ENCODE assay signal across 17 cellular contexts in genomic region chr17:4895676-4896331, GRCh38. TPM values are rescaled to one million over a fixed set of nuclear protein-coding genes. Genes with fewer than 3 reads are reported as not detected.
DNase-seq lines count a peak whose midpoint lies in the region; ATAC-seq and TF ChIP-seq lines count a peak whose summit lies in the region.
"Had no signal": no experiment of that assay in that cellular context is flagged by ENCODE, and none has a peak within 500 bp of the region (broad histone marks: within the 10 kb centered on the region; RNA-seq: fewer than 3 reads in every experiment).

No MANE protein-coding gene starts in this region.

- H3K27ac Mint-ChIP-seq in activated naive CD4-positive, alpha-beta T cell treated with anti-CD3 and anti-CD28 coated beads, Interleukin-2, amount 10 ng/mL, durations not matched to agents 7 days and 5 days, result peak overlapping the region; percentile 28
- peak overlapping the region; percentile 14 for H3K27ac Mint-ChIP-seq in stimulated activated naive B cell treated with anti-CD40 and anti-IgM and Interleukin-4, amounts not matched to agents 10 μg/mL and 1 μg/mL and 100 μg/mL, for 72 hours

- no peak for TF ChIP-seq POLR2A in stomach (IDR thresholded peaks at IDR 0.05)

- H3K36me3 Mint-ChIP-seq in activated naive CD4-positive, alpha-beta T cell treated with anti-CD3 and anti-CD28 coated beads, Interleukin-2, amount 10 ng/mL, durations not matched to agents 7 days and 5 days, result peaks cover 29% of the 10 kb centered on the region
- H3K36me3 Mint-ChIP-seq in stimulated activated naive B cell treated with anti-CD40 and anti-IgM and Interleukin-4, amounts not matched to agents 10 μg/mL and 1 μg/mL and 100 μg/mL, for 72 hours, result peaks cover 65 to 70% of the 10 kb centered on the region in 2 donors

- H3K4me3 Mint-ChIP-seq in activated naive CD4-positive, alpha-beta T cell treated with anti-CD3 and anti-CD28 coated beads, Interleukin-2, amount 10 ng/mL, durations not matched to agents 7 days and 5 days, result no peak overlapping the region
- no peak overlapping the region for H3K4me3 Mint-ChIP-seq in stimulated activated naive B cell treated with anti-CD40 and anti-IgM and Interleukin-4, amounts not matched to agents 10 μg/mL and 1 μg/mL and 100 μg/mL, for 72 hours
- H3K4me3 Mint-ChIP-seq: activated T-cell treated with anti-CD3 and anti-CD28 coated beads, Interleukin-2, amount 50 U/mL, for 4 hours; neural crest cell had no signal

- ATAC-seq in PC-3 (no peak), foreskin keratinocyte (no peak)
- no peak for ATAC-seq in stimulated activated naive B cell treated with anti-CD40 and anti-IgM and Interleukin-4, amounts not matched to agents 10 μg/mL and 1 μg/mL and 100 μg/mL, for 72 hours (replicated peaks)
- ATAC-seq: activated T-cell treated with anti-CD3 and anti-CD28 coated beads, Interleukin-2, amount 50 U/mL, for 4 hours; gastrocnemius medialis; left lobe of liver had no signal

- TSS peak; percentile 47 for BruUV-seq in PC-3 (replicated peaks; lab: Mats Ljungman, UMichigan)

- WGBS in stomach, 5 donors, result 76 to 81% (median 77%) methylated on average over 25 to 26 of the region's 26 CpGs

- DNase-seq in activated naive CD4-positive, alpha-beta T cell treated with anti-CD3 and anti-CD28 coated beads, Interleukin-2, amount 10 ng/mL, durations not matched to agents 7 days and 5 days, result no peak
- DNase-seq in activated naive CD4-positive, alpha-beta T cell (lab: John Stamatoyannopoulos, UW), result no peak
- no peak for DNase-seq in PC-3
- no peak for DNase-seq in foreskin keratinocyte
- DNase-seq in stimulated activated naive B cell treated with anti-CD40 and anti-IgM and Interleukin-4, amounts not matched to agents 10 μg/mL and 1 μg/mL and 100 μg/mL, for 72 hours, result no peak
- DNase-seq in KG1 (lab: John Stamatoyannopoulos, UW), result no peak
- DNase-seq in germinal center (ENCODE audit: low spot score), result no peak
- DNase-seq in stomach, result no peak
- DNase-seq: activated CD4-positive, CD25-positive, alpha-beta regulatory T cell treated with anti-CD3 and anti-CD28 coated beads, Interleukin-2, amount 50 U/mL, for 72 hours; activated T-cell treated with anti-CD3 and anti-CD28 coated beads, Interleukin-2, amount 50 U/mL, for 4 hours; amniotic stem cell; gastrocnemius medialis; Kasumi-1 had no signal

- no peaks in the 10 kb centered on the region for H3K9me3 ChIP-seq in PC-3 (ENCODE audit: low read length)
- H3K9me3 ChIP-seq in stomach, result no peaks in the 10 kb centered on the region
- H3K9me3 ChIP-seq: gastrocnemius medialis had no signal

- H3K4me1 ChIP-seq in PC-3 (ENCODE audit: insufficient read depth, low read length), result no peaks in the 10 kb centered on the region
- H3K4me1 ChIP-seq in foreskin keratinocyte, result no peaks in the 10 kb centered on the region
- peaks cover 16 to 26% (median 25%) of the 10 kb centered on the region in 4 donors for H3K4me1 ChIP-seq in stomach

- H3K79me2 ChIP-seq in PC-3 (ENCODE audit: low read length), result no peaks in the 10 kb centered on the region

- H3K4me1 Mint-ChIP-seq in activated naive CD4-positive, alpha-beta T cell treated with anti-CD3 and anti-CD28 coated beads, Interleukin-2, amount 10 ng/mL, durations not matched to agents 7 days and 5 days, result peaks cover 19% of the 10 kb centered on the region
- peaks cover 22 to 24% of the 10 kb centered on the region in 2 donors for H3K4me1 Mint-ChIP-seq in stimulated activated naive B cell treated with anti-CD40 and anti-IgM and Interleukin-4, amounts not matched to agents 10 μg/mL and 1 μg/mL and 100 μg/mL, for 72 hours

- POLR2A ChIA-PET in PC-3 (lab: Charles Lee; ENCODE audit: unreplicated experiment), result no interaction called here

- no peaks in the 10 kb centered on the region for H3K9me2 ChIP-seq in PC-3 (replicated peaks; ENCODE audit: low read length)

- H3K27me3 ChIP-seq in PC-3 (ENCODE audit: low read length) (no peaks in the 10 kb centered on the region), foreskin keratinocyte (no peaks in the 10 kb centered on the region), stomach (peaks cover 0 to 26% (median 0%) of the 10 kb centered on the region in 3 donors)

- TF ChIP-seq EP300 in stomach (IDR thresholded peaks at IDR 0.05), result no peak

- H3K36me3 ChIP-seq in PC-3 (ENCODE audit: low read depth, low read length) (no peaks in the 10 kb centered on the region; the same call in 1 of the 2 replicates), stomach (peaks cover 60 to 69% (median 68%) of the 10 kb centered on the region in 4 donors)

- no peaks in the 10 kb centered on the region for H4K20me1 ChIP-seq in PC-3 (ENCODE audit: low read length)

- H3K9me3 Mint-ChIP-seq in activated naive CD4-positive, alpha-beta T cell treated with anti-CD3 and anti-CD28 coated beads, Interleukin-2, amount 10 ng/mL, durations not matched to agents 7 days and 5 days, result no peaks in the 10 kb centered on the region
- H3K9me3 Mint-ChIP-seq in stimulated activated naive B cell treated with anti-CD40 and anti-IgM and Interleukin-4, amounts not matched to agents 10 μg/mL and 1 μg/mL and 100 μg/mL, for 72 hours, result peaks cover 0 to 1% of the 10 kb centered on the region in 2 donors
- H3K9me3 Mint-ChIP-seq: activated T-cell treated with anti-CD3 and anti-CD28 coated beads, Interleukin-2, amount 50 U/mL, for 4 hours; neural crest cell had no signal

- no peak overlapping the region for H2AFZ ChIP-seq in PC-3 (ENCODE audit: low read length)

- no peak overlapping the region for H3K4me2 ChIP-seq in PC-3 (ENCODE audit: low read length)

- H3F3A ChIP-seq in PC-3 (ENCODE audit: low read length, unreplicated experiment), result no peaks in the 10 kb centered on the region

- TF ChIP-seq CTCF in PC-3 (conservative IDR thresholded peaks at IDR 0.05; ENCODE audit: low read depth, low read length), result no peak
- peak; percentile 42 for TF ChIP-seq CTCF in foreskin keratinocyte (conservative IDR thresholded peaks at IDR 0.05)
- TF ChIP-seq CTCF in stomach (IDR thresholded peaks at IDR 0.05), result no peak

- no peak overlapping the region for H3K27ac ChIP-seq in PC-3 (ENCODE audit: low read length)
- no peak overlapping the region for H3K27ac ChIP-seq in foreskin keratinocyte
- H3K27ac ChIP-seq in stomach, result no peak overlapping the region
- H3K27ac ChIP-seq: gastrocnemius medialis, skin epidermis had no signal

- intact Hi-C loops in PC-3 (cut with micrococcal nuclease) (no loop called here), stomach (cut with DNase I; ENCODE audit: low total_unique reads) (loop anchor here (10.0 kb wide), 1 partner anchor 161 kb away; the partner anchor contains the start of genes CXCL16, MED11 and ZMYND15)

- peaks cover 21% of the 10 kb centered on the region for H3K27me3 Mint-ChIP-seq in activated naive CD4-positive, alpha-beta T cell treated with anti-CD3 and anti-CD28 coated beads, Interleukin-2, amount 10 ng/mL, durations not matched to agents 7 days and 5 days
- peaks cover 4 to 16% of the 10 kb centered on the region in 2 donors for H3K27me3 Mint-ChIP-seq in stimulated activated naive B cell treated with anti-CD40 and anti-IgM and Interleukin-4, amounts not matched to agents 10 μg/mL and 1 μg/mL and 100 μg/mL, for 72 hours

- H3K9ac ChIP-seq in PC-3 (ENCODE audit: low read length), result no peak overlapping the region

- H3K4me3 ChIP-seq in PC-3 (ENCODE audit: low read length) (no peak overlapping the region), stomach (no peak overlapping the region)
- H3K4me3 ChIP-seq: gastrocnemius medialis, skin epidermis had no signal

- CTCF ChIA-PET in activated naive CD4-positive, alpha-beta T cell treated with anti-CD3 and anti-CD28 coated beads, Interleukin-2, amount 10 ng/mL, durations not matched to agents 7 days and 5 days (lab: Charles Lee), result no interaction called here
- CTCF ChIA-PET in PC-3 (lab: Charles Lee), result no interaction called here

RNA-seq across cellular contexts. Expression of gene C17orf107, which starts 3.5 kb away (rescaled TPM):
- total RNA-seq in PC-3 (2014; rRNA removed) (0.35 and 0.36 TPM in 2 replicates), foreskin keratinocyte (0.78 and 1.7 TPM in 2 replicates), stomach (1 to 10 TPM in 4 of 5 donors, not detected in 1; 1.4 to 6.6 (median 2.9) TPM)
- polyA plus RNA-seq in foreskin keratinocyte (0.38 and 0.91 TPM in 2 replicates), stomach (1 to 10 TPM in 2 of 3 donors, under 1 TPM in 1; 0.75 to 3.2 (median 2.4) TPM)

RNA-seq across cellular contexts. Expression of gene CHRNE, which starts 7.1 kb away (rescaled TPM):
- total RNA-seq in PC-3 (2014; rRNA removed) (0.11 TPM in 1 of 2 replicates, not detected in the other), foreskin keratinocyte (not detected in 2 replicates), stomach (1 to 10 TPM in 1 of 5 donors, under 1 TPM in 1, not detected in 3; 0.45 to 2.0 TPM)
- polyA plus RNA-seq in foreskin keratinocyte (0.04 and 0.06 TPM in 2 replicates), stomach (1 to 10 TPM in 1 of 3 donors, under 1 TPM in 2; 0.43 to 1.2 (median 0.93) TPM)

RNA-seq across cellular contexts. Expression of gene GP1BA, which starts 36.3 kb away (rescaled TPM):
- total RNA-seq in PC-3 (2014; rRNA removed) (not detected in 2 replicates), foreskin keratinocyte (not detected in 2 replicates), stomach (not detected)
- polyA plus RNA-seq in foreskin keratinocyte (not detected in 2 replicates), stomach (under 1 TPM in 1 of 3 donors, not detected in 2; 0.05 TPM)
- total RNA-seq: gastrocnemius medialis, left lobe of liver, neural crest cell, temporal lobe had no signal

RNA-seq across cellular contexts. Expression of gene SLC25A11, which starts 44.0 kb away (rescaled TPM):
- total RNA-seq in PC-3 (2014; rRNA removed) (64.3 and 72.1 TPM in 2 replicates), foreskin keratinocyte (52.6 and 60.2 TPM in 2 replicates), stomach (10 to 100 TPM; 25.2 to 73.5 (median 43.2) TPM)
- polyA plus RNA-seq in foreskin keratinocyte (76.9 and 83.6 TPM in 2 replicates), stomach (10 to 100 TPM; 29.1 to 45.6 (median 40.9) TPM)

RNA-seq across cellular contexts. Expression of gene RNF167, which starts 44.3 kb away (rescaled TPM):
- total RNA-seq in PC-3 (2014; rRNA removed) (37.8 and 43.1 TPM in 2 replicates), foreskin keratinocyte (118 and 119 TPM in 2 replicates), stomach (10 to 100 TPM in 4 of 5 donors, 1 to 10 TPM in 1; 8.8 to 57.1 (median 33.9) TPM)
- polyA plus RNA-seq in foreskin keratinocyte (162 and 167 TPM in 2 replicates), stomach (100 to 1,000 TPM in 2 of 3 donors, 10 to 100 TPM in 1; 73.3 to 134 (median 112) TPM)
